In genomic region chr1:39563669-39564068, GRCh38 we compare ENCODE assay signal across 21 cellular contexts. TPM values are rescaled to one million over a fixed set of nuclear protein-coding genes. Genes with fewer than 3 reads are reported as not detected.
DNase-seq lines count a peak whose midpoint lies in the region; ATAC-seq, FAIRE-seq and TF ChIP-seq lines count a peak whose summit lies in the region.
"Had no signal": no experiment of that assay in that cellular context is flagged by ENCODE, and none has a peak within 500 bp of the region (broad histone marks: within the 10 kb centered on the region; RNA-seq: fewer than 3 reads in every experiment).

No MANE protein-coding gene starts in this region.

- H3K27ac ChIP-seq in HepG2 (ENCODE audit: extremely low read length, insufficient read depth, low read length) (no peak overlapping the region), right lobe of liver (no peak overlapping the region), K562 (ENCODE audit: extremely low read depth, low read depth, low read length) (no peak overlapping the region)
- no peak overlapping the region for H3K27ac ChIP-seq in naive thymus-derived CD4-positive, alpha-beta T cell (ENCODE audit: low read depth, low read length)

- no peaks in the 10 kb centered on the region for H3K9me3 ChIP-seq in HepG2 (ENCODE audit: low read length)
- H3K9me3 ChIP-seq in right lobe of liver, result no peaks in the 10 kb centered on the region
- no peaks in the 10 kb centered on the region for H3K9me3 ChIP-seq in K562 (replicated peaks; ENCODE audit: control insufficient read depth, insufficient read depth, low read depth, low read length)
- no peaks in the 10 kb centered on the region for H3K9me3 ChIP-seq in naive thymus-derived CD4-positive, alpha-beta T cell (ENCODE audit: control insufficient read depth in 2 of 3, low read length in 3 of 3)
- H3K9me3 ChIP-seq: HAP-1 had no signal

- no peak overlapping the region for H3K4me3 Mint-ChIP-seq in naive thymus-derived CD4-positive, alpha-beta T cell
- H3K4me3 Mint-ChIP-seq: B cell; CD4-positive, alpha-beta memory T cell; HFFc6 had no signal

- TF ChIP-seq RAD21 in HepG2 (CRISPR knock-in tag; IDR thresholded peaks at IDR 0.05) (no peak), K562 (CRISPR knock-in tag; conservative IDR thresholded peaks at IDR 0.05 in 1 of 2, IDR thresholded peaks at IDR 0.05 in 1 of 2) (no peak)

- BruUV-seq in HepG2 (replicated peaks; lab: Mats Ljungman, UMichigan) (no TSS peak), K562 (replicated peaks; lab: Mats Ljungman, UMichigan) (no TSS peak)

- H3K4me3 ChIP-seq in HepG2 (replicated peaks in 1 of 3; ENCODE audit: insufficient read depth in 1 of 3, low read depth in 2 of 3, low read length in 3 of 3) (no peak overlapping the region), right lobe of liver (no peak overlapping the region), K562 (no peak overlapping the region)
- H3K4me3 ChIP-seq in naive thymus-derived CD4-positive, alpha-beta T cell (ENCODE audit: low read length), result no peak overlapping the region
- H3K4me3 ChIP-seq: HAP-1 had no signal

- peaks cover 18% of the 10 kb centered on the region for H3K79me2 ChIP-seq in HepG2 (ENCODE audit: insufficient read depth, low read length)
- peaks cover 18% of the 10 kb centered on the region for H3K79me2 ChIP-seq in K562 (ENCODE audit: control insufficient read depth, insufficient read depth, low read length)

- H3K27me3 ChIP-seq in HepG2 (ENCODE audit: control insufficient read depth in 1 of 2, insufficient read depth in 2 of 2, low read length in 2 of 2) (no peaks in the 10 kb centered on the region), right lobe of liver (no peaks in the 10 kb centered on the region), K562 (ENCODE audit: control insufficient read depth in 2 of 2, insufficient read depth in 2 of 2, low read length in 2 of 2) (no peaks in the 10 kb centered on the region)
- no peaks in the 10 kb centered on the region for H3K27me3 ChIP-seq in naive thymus-derived CD4-positive, alpha-beta T cell (ENCODE audit: control insufficient read depth in 2 of 2, insufficient read depth in 2 of 2, low read length in 2 of 2)

- TF ChIP-seq POLR2A in HepG2 (IDR thresholded peaks at IDR 0.05; ENCODE audit: insufficient read depth in 1 of 2, low read depth in 2 of 2, low read length in 2 of 2), result no peak
- no peak for TF ChIP-seq POLR2A in right lobe of liver (IDR thresholded peaks at IDR 0.05)
- TF ChIP-seq POLR2A in K562 (conservative IDR thresholded peaks at IDR 0.05), result no peak

- POLR2A ChIA-PET in HepG2 (lab: Yijun Ruan, JAX) (no interaction called here), K562 (lab: Yijun Ruan, JAX) (interaction anchor here (0.6 to 8.0 kb wide), 5 partner anchors 9 to 313 kb away, joined by 3 to 82 read pairs (median 3); partner anchors contain the start of gene PABPC4)
- POLR2A ChIA-PET in naive thymus-derived CD4-positive, alpha-beta T cell (lab: Charles Lee), result interaction anchor here (1.5 kb wide), 1 partner anchor 12 kb away, joined by 5 read pairs; no protein-coding TSS in a partner anchor

- no peaks in the 10 kb centered on the region for H3K9me3 Mint-ChIP-seq in naive thymus-derived CD4-positive, alpha-beta T cell
- H3K9me3 Mint-ChIP-seq: CD4-positive, alpha-beta memory T cell; HFFc6 had no signal

- H2AFZ ChIP-seq in HepG2 (ENCODE audit: low read length) (no peak overlapping the region), K562 (ENCODE audit: low read depth, low read length) (no peak overlapping the region)

- H3K9ac ChIP-seq in HepG2 (ENCODE audit: insufficient read depth, low read depth, low read length), result no peak overlapping the region
- no peak overlapping the region for H3K9ac ChIP-seq in K562 (ENCODE audit: insufficient read depth in 1 of 2, low read depth in 2 of 2, low read length in 2 of 2)

- H3K4me2 ChIP-seq in HepG2 (ENCODE audit: low read depth, low read length) (no peak overlapping the region), K562 (ENCODE audit: insufficient read depth, low read length) (no peak overlapping the region)

- peaks cover 14 to 85% (median 43%) of the 10 kb centered on the region in 5 donors for H3K36me3 Mint-ChIP-seq in naive thymus-derived CD4-positive, alpha-beta T cell

- H3K27me3 Mint-ChIP-seq in naive thymus-derived CD4-positive, alpha-beta T cell, result no peaks in the 10 kb centered on the region
- H3K27me3 Mint-ChIP-seq: B cell; CD4-positive, alpha-beta memory T cell had no signal

- H3K36me3 ChIP-seq in HepG2 (replicated peaks in 1 of 2; ENCODE audit: control insufficient read depth in 1 of 2, insufficient read depth in 2 of 2, low read length in 2 of 2), result peaks cover 47 to 84% of the 10 kb centered on the region in 2 experiments
- peaks cover 29 to 84% (median 57%) of the 10 kb centered on the region in 4 donors for H3K36me3 ChIP-seq in right lobe of liver
- peaks cover 91% of the 10 kb centered on the region for H3K36me3 ChIP-seq in K562 (ENCODE audit: control insufficient read depth, insufficient read depth, low read length)
- peaks cover 24 to 94% (median 61%) of the 10 kb centered on the region in 3 experiments for H3K36me3 ChIP-seq in naive thymus-derived CD4-positive, alpha-beta T cell (ENCODE audit: control insufficient read depth in 2 of 3, insufficient read depth in 3 of 3, low read length in 3 of 3)

- ATAC-seq in HepG2, result no peak
- ATAC-seq in right lobe of liver, result no peak
- ATAC-seq in K562, result no peak
- ATAC-seq in naive thymus-derived CD4-positive, alpha-beta T cell, result no peak

- CTCF ChIA-PET in HepG2 (lab: Yijun Ruan, JAX; ENCODE audit: low intra/inter-chr PET ratio, low total read pairs) (no interaction called here), K562 (lab: Yijun Ruan, JAX; ENCODE audit: low intra/inter-chr PET ratio) (no interaction called here)
- CTCF ChIA-PET in naive thymus-derived CD4-positive, alpha-beta T cell (lab: Charles Lee), result no interaction called here

- intact Hi-C loops in HepG2 (cut with micrococcal nuclease; ENCODE audit: unreplicated experiment), result no loop called here
- intact Hi-C loops in right lobe of liver (cut with DNase I), result no loop called here
- intact Hi-C loops in K562 (cut with micrococcal nuclease), result no loop called here
- intact Hi-C loops in naive thymus-derived CD4-positive, alpha-beta T cell (cut with micrococcal nuclease), result no loop called here

- peak overlapping the region in 1 of 9 donors; percentile 32 for H3K27ac Mint-ChIP-seq in naive thymus-derived CD4-positive, alpha-beta T cell
- H3K27ac Mint-ChIP-seq: B cell had no signal

- H3K4me1 ChIP-seq in HepG2 (ENCODE audit: insufficient read depth, low read length) (peaks cover 28% of the 10 kb centered on the region), right lobe of liver (peaks cover 0 to 23% (median 9%) of the 10 kb centered on the region in 4 donors), K562 (replicated peaks in 1 of 2; ENCODE audit: control insufficient read depth in 2 of 2, insufficient read depth in 2 of 2, low read length in 2 of 2) (peaks cover 0 to 5% of the 10 kb centered on the region in 2 experiments; a peak in 1 of 5 replicates)
- H3K4me1 ChIP-seq in naive thymus-derived CD4-positive, alpha-beta T cell (ENCODE audit: control insufficient read depth in 2 of 2, insufficient read depth in 2 of 2, low read length in 2 of 2), result peaks cover 0 to 8% of the 10 kb centered on the region in 2 donors
- H3K4me1 ChIP-seq: HAP-1 had no signal

- WGBS in HepG2 (ENCODE audit: low lambda C conversion rate), result 92% methylated on average over 14 of the region's 15 CpGs
- 80% methylated on average over 4 of the region's 15 CpGs for WGBS in right lobe of liver (ENCODE audit: insufficient coverage, low coverage, low lambda C conversion rate, missing lambda C conversion rate)
- 95% methylated on average over 15 of the region's 15 CpGs for WGBS in K562 (ENCODE audit: insufficient coverage, low coverage, missing lambda C conversion rate)

- peaks cover 27% of the 10 kb centered on the region for H4K20me1 ChIP-seq in HepG2 (ENCODE audit: insufficient read depth, low read length)
- H4K20me1 ChIP-seq in K562 (replicated peaks; ENCODE audit: control insufficient read depth, insufficient read depth, low read length), result peaks cover 11% of the 10 kb centered on the region; the same call in 1 of the 2 replicates

- no peak for DNase-seq in HepG2 (ENCODE audit: low spot score)
- no peak for DNase-seq in right lobe of liver
- DNase-seq in NCI-H82 treated with DMSO at 0.1 percent for 48 hours (lab: John Stamatoyannopoulos, UW; ENCODE audit: unreplicated experiment), result peak; percentile 41
- no peak for DNase-seq in K562 (ENCODE audit: extremely low read depth in 1 of 4, low spot score in 3 of 4)
- no peak for DNase-seq in amniotic stem cell (lab: John Stamatoyannopoulos, UW)
- DNase-seq in HuH-7.5 (ENCODE audit: low spot score), result no peak
- no peak for DNase-seq in naive thymus-derived CD4-positive, alpha-beta T cell
- DNase-seq: COR-L47, DMS153, DMS79 treated with DMSO at 0.1 percent for 48 hours, EL, GOT3, HFFc6 had no signal

- TF ChIP-seq EP300 in HepG2 (IDR thresholded peaks at IDR 0.05; ENCODE audit: low read depth in 2 of 2, low read length in 2 of 2) (no peak), HepG2 (CRISPR knock-in tag; IDR thresholded peaks at IDR 0.05; ENCODE audit: borderline replicate concordance) (no peak), K562 (IDR thresholded peaks at IDR 0.05; ENCODE audit: low read length) (no peak)

- TF ChIP-seq CTCF in HepG2 (CRISPR knock-in tag; IDR thresholded peaks at IDR 0.05) (no peak), right lobe of liver (IDR thresholded peaks at IDR 0.05) (no peak), K562 (IDR thresholded peaks at IDR 0.05 in 2 of 3, conservative IDR thresholded peaks at IDR 0.05 in 1 of 3; ENCODE audit: insufficient read depth in 2 of 3, low read depth in 1 of 3, low read length in 3 of 3) (no peak)

- no peaks in the 10 kb centered on the region for H3K9me1 ChIP-seq in K562 (ENCODE audit: control insufficient read depth, insufficient read depth, low read length)

- FAIRE-seq in HepG2 (lab: Jason Lieb, UNC) (no peak), K562 (lab: Jason Lieb, UNC) (no peak)
- FAIRE-seq: A204.1, G401.6, GM12891, GM19239, HTR-8/SVneo had no signal

- in situ Hi-C loops in HepG2 (cut with HindIII; ENCODE audit: extremely low pct_ligation_motif_present, low pct_unique_long_range_greater_than_20kb) (no loop called here), K562 (cut with MboI) (no loop called here)

- H3K4me1 Mint-ChIP-seq in naive thymus-derived CD4-positive, alpha-beta T cell, result peaks cover 0 to 23% (median 15%) of the 10 kb centered on the region in 7 donors

RNA-seq across cellular contexts. Expression of gene PABPC4, which starts 12.9 kb away (rescaled TPM):
- total RNA-seq in HepG2 (2016; rRNA removed; fragmentation: Illumina TruSeq; extraction: Trizol), result 111 and 117 TPM in 2 replicates
- 101 TPM in 2 replicates for total RNA-seq in HepG2 (2016; cell fraction: cytosol; rRNA removed; fragmentation: Illumina TruSeq; extraction: Trizol; ENCODE audit: low read depth)
- 102 and 113 TPM in 2 replicates for total RNA-seq in HepG2 (2016; cell fraction: insoluble cytoplasmic fraction; rRNA removed; fragmentation: Illumina TruSeq; extraction: Trizol)
- 155 and 172 TPM in 2 replicates for total RNA-seq in HepG2 (2016; cell fraction: membrane; rRNA removed; fragmentation: Illumina TruSeq; extraction: Trizol)
- 154 and 190 TPM in 2 replicates for total RNA-seq in HepG2 (2016; cell fraction: nucleus; rRNA removed; fragmentation: Illumina TruSeq; extraction: Trizol)
- polyA plus RNA-seq in HepG2 (2011; rRNA removed), result 74.9 and 85.0 TPM in 2 replicates
- 38.5 and 48.3 TPM in 2 replicates for polyA plus RNA-seq in HepG2 (2011; cell fraction: cytosol; rRNA removed)
- 295 and 298 TPM in 2 replicates for polyA plus RNA-seq in HepG2 (2011; cell fraction: nucleus; rRNA removed)
- 127 and 129 TPM in 2 replicates for polyA plus RNA-seq in HepG2 (2012)
- 94.4 and 97.7 TPM in 2 replicates for polyA plus RNA-seq in HepG2 (2016; cell fraction: cytosol; fragmentation: Illumina TruSeq; extraction: Trizol; ENCODE audit: low read depth)
- polyA plus RNA-seq in HepG2 (2016; cell fraction: insoluble cytoplasmic fraction; fragmentation: Illumina TruSeq; extraction: Trizol; ENCODE audit: low read depth), result 152 and 164 TPM in 2 replicates
- 159 and 192 TPM in 2 replicates for polyA plus RNA-seq in HepG2 (2016; cell fraction: membrane; fragmentation: Illumina TruSeq; extraction: Trizol; ENCODE audit: low read depth)
- polyA plus RNA-seq in HepG2 (2016; cell fraction: nucleus; fragmentation: Illumina TruSeq; extraction: Trizol; ENCODE audit: insufficient read depth, low read depth), result 441 and 444 TPM in 2 replicates
- polyA minus RNA-seq in HepG2 (2011; rRNA and poly(A)+ RNA removed; ENCODE audit: low replicate concordance), result 173 and 261 TPM in 2 replicates
- 69.5 and 79.1 TPM in 2 replicates for polyA minus RNA-seq in HepG2 (2011; cell fraction: cytosol; rRNA and poly(A)+ RNA removed)
- polyA minus RNA-seq in HepG2 (2011; cell fraction: nucleus; rRNA and poly(A)+ RNA removed), result 148 and 157 TPM in 2 replicates
- total RNA-seq in right lobe of liver, result 100 to 1,000 TPM in 2 of 6 experiments, 10 to 100 TPM in 4; 89.8 to 155 (median 99.1) TPM
- 568 TPM in 2 replicates for total RNA-seq in K562 (2011; cell fraction: chromatin; rRNA removed; ENCODE audit: low replicate concordance)
- 333 and 358 TPM in 2 replicates for total RNA-seq in K562 (2011; cell fraction: nucleolus; rRNA removed)
- total RNA-seq in K562 (2011; cell fraction: nucleoplasm; rRNA removed), result 368 and 413 TPM in 2 replicates
- 207 and 244 TPM in 2 replicates for total RNA-seq in K562 (2014; rRNA removed)
- 212 and 220 TPM in 2 replicates for total RNA-seq in K562 (2014; rRNA removed; fragmentation: Illumina TruSeq; extraction: Trizol)
- 169 and 175 TPM in 2 replicates for total RNA-seq in K562 (2015; rRNA removed; fragmentation: Illumina TruSeq; extraction: Trizol)
- 520 and 526 TPM in 2 replicates for total RNA-seq in K562 (2021)
- 145 and 147 TPM in 2 replicates for polyA plus RNA-seq in K562 (2011; rRNA removed)
- polyA plus RNA-seq in K562 (2011; cell fraction: cytosol; rRNA removed), result 136 and 188 TPM in 2 replicates
- polyA plus RNA-seq in K562 (2011; cell fraction: nucleus; rRNA removed), result 574 and 790 TPM in 2 replicates
- polyA plus RNA-seq in K562 (2012), result 240 and 315 TPM in 2 replicates
- 369 and 413 TPM in 2 replicates for polyA plus RNA-seq in K562 (2014; fragmentation: Illumina TruSeq; extraction: Trizol)
- polyA plus RNA-seq in K562 (2014; fragmentation: Nextera tagmentation; extraction: Ambion mirVana), result 10 to 100 TPM; 77.7 to 88.4 TPM
- 264 and 303 TPM in 2 replicates for polyA plus RNA-seq in K562 (2014; rRNA removed)
- polyA minus RNA-seq in K562 (2011; rRNA and poly(A)+ RNA removed), result 134 and 150 TPM in 2 replicates
- polyA minus RNA-seq in K562 (2011; cell fraction: cytosol; rRNA and poly(A)+ RNA removed), result 197 and 243 TPM in 2 replicates
- polyA minus RNA-seq in K562 (2011; cell fraction: nucleus; rRNA and poly(A)+ RNA removed), result 113 and 158 TPM in 2 replicates
- total RNA-seq in naive thymus-derived CD4-positive, alpha-beta T cell, result 100 to 1,000 TPM; 194 to 344 (median 278) TPM
- 10 to 100 TPM; 39.9 to 41.6 TPM for polyA plus RNA-seq in naive thymus-derived CD4-positive, alpha-beta T cell

Comparison
In these comparisons a context has a peak if more than half of its experiments do, and no peak if none do; other contexts are left out.
1. Of the 241 proteins assayed by ChIP-seq in both HepG2 and K562: peak only in HepG2: none; only in K562: POLR2G and RBFOX2; in both: CEBPB; in neither: 238.